In the genomic region with DNA sequence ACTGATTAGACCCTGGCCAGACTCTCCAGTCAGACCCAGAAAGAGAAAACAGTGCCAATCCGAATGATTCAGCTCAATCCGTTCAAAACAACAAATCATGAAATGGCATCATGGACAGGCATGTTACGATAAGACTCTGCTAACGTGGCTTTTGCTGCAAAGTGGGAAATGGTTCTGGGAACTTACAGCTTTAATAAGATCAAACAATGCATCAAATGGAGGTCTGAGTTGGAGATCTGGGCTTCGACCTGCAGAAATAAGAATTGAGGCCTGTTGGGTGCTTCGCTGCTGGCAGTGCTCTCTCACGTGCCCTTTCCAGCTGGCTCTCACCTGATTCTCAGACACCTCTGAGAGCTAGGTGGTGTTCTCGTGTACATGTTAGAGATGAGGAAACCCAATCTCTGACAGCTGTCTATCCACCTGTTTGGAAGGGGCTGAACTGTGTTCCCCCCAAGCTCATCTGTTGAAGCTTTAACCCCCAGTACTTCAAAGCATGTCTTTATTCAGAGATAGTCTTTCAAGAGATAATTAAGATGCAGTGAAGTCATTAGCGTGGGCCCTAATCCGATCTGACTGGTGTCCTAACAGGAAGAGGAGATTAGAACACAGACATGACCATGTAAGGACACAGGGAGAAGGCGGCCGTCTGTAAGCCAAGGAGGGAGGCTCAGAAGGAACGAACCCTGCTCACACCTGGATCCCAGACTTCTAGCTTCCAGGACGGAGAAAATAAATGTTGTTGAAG, we compare ENCODE assay signal across 18 cellular contexts. TPM values are rescaled to one million over a fixed set of nuclear protein-coding genes. Genes with fewer than 3 reads are reported as not detected.
DNase-seq lines count a peak whose midpoint lies in the region; ATAC-seq lines count a peak whose summit lies in the region.
"Had no signal": no experiment of that assay in that cellular context is flagged by ENCODE, and none has a peak within 500 bp of the region (broad histone marks: within the 10 kb centered on the region; RNA-seq: fewer than 3 reads in every experiment).

No MANE protein-coding gene starts in this region.

- H3K36me3 ChIP-seq in aorta (ENCODE audit: control insufficient read depth in 1 of 2, insufficient read depth in 2 of 2, low read length in 1 of 2) = no peaks in the 10 kb centered on the region
- no peaks in the 10 kb centered on the region for H3K36me3 ChIP-seq in CD8-positive, alpha-beta memory T cell (ENCODE audit: insufficient read depth, low read length)
- H3K36me3 ChIP-seq: ovary had no signal

- no peaks in the 10 kb centered on the region for H3K36me3 Mint-ChIP-seq in T-cell
- no peaks in the 10 kb centered on the region for H3K36me3 Mint-ChIP-seq in CD8-positive, alpha-beta memory T cell

- H3K27ac ChIP-seq in right cardiac atrium (ENCODE audit: low read length) = peak overlapping the region; percentile 19
- H3K27ac ChIP-seq in aorta (ENCODE audit: low read depth in 1 of 2, low read length in 2 of 2) = peak overlapping the region; percentile 99
- H3K27ac ChIP-seq in CD8-positive, alpha-beta memory T cell (ENCODE audit: low read depth, low read length) = no peak overlapping the region
- H3K27ac ChIP-seq: KMS-11, ovary had no signal

- intact Hi-C loops in right cardiac atrium (cut with DNase I) (no loop called here), Right ventricle myocardium superior (cut with DNase I) (no loop called here), aorta (cut with DNase I) (no loop called here)

- ATAC-seq in right cardiac atrium (peak; percentile 59 to 68), Right ventricle myocardium superior (ENCODE audit: poor library complexity) (no peak), aorta (ENCODE audit: low FRiP score) (peak; percentile 7), T-cell (replicated peaks in 1 of 4) (no peak)

- H3K4me3 Mint-ChIP-seq in T-cell = no peak overlapping the region
- no peak overlapping the region for H3K4me3 Mint-ChIP-seq in CD8-positive, alpha-beta memory T cell
- H3K4me3 Mint-ChIP-seq: B cell had no signal

- POLR2A ChIA-PET in T-cell (lab: Charles Lee) = no interaction called here
- POLR2A ChIA-PET in CD8-positive, alpha-beta memory T cell (lab: Charles Lee) = no interaction called here

- no peak overlapping the region for H3K4me3 ChIP-seq in right cardiac atrium (ENCODE audit: low read length)
- no peak overlapping the region for H3K4me3 ChIP-seq in aorta (ENCODE audit: low read length in 2 of 2)
- H3K4me3 ChIP-seq in CD8-positive, alpha-beta memory T cell (ENCODE audit: low read length) = no peak overlapping the region
- H3K4me3 ChIP-seq: ovary had no signal

- peaks cover 8 to 16% (median 9%) of the 10 kb centered on the region in 3 donors for H3K4me1 Mint-ChIP-seq in T-cell
- peaks cover 7 to 11% (median 10%) of the 10 kb centered on the region in 3 donors for H3K4me1 Mint-ChIP-seq in CD8-positive, alpha-beta memory T cell

- H3K4me1 ChIP-seq in right cardiac atrium (ENCODE audit: control insufficient read depth, insufficient read depth, low read length) = no peaks in the 10 kb centered on the region
- peaks cover 0 to 2% of the 10 kb centered on the region in 2 donors for H3K4me1 ChIP-seq in aorta (ENCODE audit: control insufficient read depth in 1 of 2, insufficient read depth in 2 of 2, low read length in 2 of 2)
- H3K4me1 ChIP-seq in CD8-positive, alpha-beta memory T cell (ENCODE audit: insufficient read depth, low read length) = no peaks in the 10 kb centered on the region

- H3K9me3 ChIP-seq in right cardiac atrium (ENCODE audit: control insufficient read depth, low read length) = no peaks in the 10 kb centered on the region
- no peaks in the 10 kb centered on the region for H3K9me3 ChIP-seq in aorta (ENCODE audit: control insufficient read depth, low read length)
- no peaks in the 10 kb centered on the region for H3K9me3 ChIP-seq in CD8-positive, alpha-beta memory T cell (ENCODE audit: low read length)
- H3K9me3 ChIP-seq: ovary had no signal

- H3K27me3 Mint-ChIP-seq in T-cell = no peaks in the 10 kb centered on the region
- peaks cover 0 to 1% of the 10 kb centered on the region in 2 donors for H3K27me3 Mint-ChIP-seq in CD8-positive, alpha-beta memory T cell

- CTCF ChIA-PET in T-cell (lab: Charles Lee) = no interaction called here
- CTCF ChIA-PET in CD8-positive, alpha-beta memory T cell (lab: Charles Lee) = interaction anchor here (0.9 kb wide), 1 partner anchor 9 kb away, joined by 3 read pairs; no protein-coding TSS in a partner anchor

- 73% methylated on average over 14 of the region's 14 CpGs for WGBS in right cardiac atrium
- 49 to 54% methylated on average over 14 of the region's 14 CpGs for WGBS in aorta, 2 donors

- H3K9me3 Mint-ChIP-seq in T-cell = no peaks in the 10 kb centered on the region
- no peaks in the 10 kb centered on the region for H3K9me3 Mint-ChIP-seq in CD8-positive, alpha-beta memory T cell

- DNase-seq in right cardiac atrium = no peak
- DNase-seq in Right ventricle myocardium superior = no peak
- DNase-seq in amniotic epithelial cell (ENCODE audit: low read depth) = peak; percentile 77
- peak; percentile 39 for DNase-seq in islet precursor cell
- no peak for DNase-seq in aorta
- DNase-seq in T-cell = no peak
- no peak for DNase-seq in CD8-positive, alpha-beta memory T cell
- DNase-seq in NOMO-1 (lab: John Stamatoyannopoulos, UW; ENCODE audit: unreplicated experiment in 2 of 2) = no peak
- DNase-seq: activated CD4-positive, alpha-beta T cell treated with anti-CD3 and anti-CD28 coated beads, Interleukin-2, amount 50 U/mL, for 1 hour; DMS53; effector CD8-positive, alpha-beta T cell; head of caudate nucleus; mammary epithelial cell; NCI-H146; ovary; T-helper 1 cell had no signal

- H3K27ac Mint-ChIP-seq in T-cell = no peak overlapping the region
- peak overlapping the region in 3 of 8 donors; percentile 17 to 31 (median 26) for H3K27ac Mint-ChIP-seq in CD8-positive, alpha-beta memory T cell
- H3K27ac Mint-ChIP-seq: B cell had no signal

- no peaks in the 10 kb centered on the region for H3K27me3 ChIP-seq in right cardiac atrium (ENCODE audit: control insufficient read depth, insufficient read depth)
- no peaks in the 10 kb centered on the region for H3K27me3 ChIP-seq in aorta (ENCODE audit: control insufficient read depth in 1 of 2, insufficient read depth in 2 of 2, low read length in 1 of 2)
- no peaks in the 10 kb centered on the region for H3K27me3 ChIP-seq in CD8-positive, alpha-beta memory T cell (ENCODE audit: insufficient read depth, low read length, poor library complexity, severe bottlenecking)
- H3K27me3 ChIP-seq: ovary had no signal

RNA-seq across cellular contexts. Expression of a gene that starts 45.5 kb away (rescaled TPM):
- total RNA-seq in right cardiac atrium (10 to 100 TPM; 40.4 to 76.3 (median 44.8) TPM), Right ventricle myocardium superior (37.2 TPM), aorta (100 to 1,000 TPM; 145 to 232 TPM), T-cell (10 to 100 TPM; 12.3 to 17.3 (median 16.5) TPM)
- polyA plus RNA-seq in right cardiac atrium (29.7 TPM), aorta (10 to 100 TPM; 40.2 to 76.8 TPM)
- total RNA-seq in CD8-positive, alpha-beta memory T cell = 10 to 100 TPM; 37.9 to 39.7 TPM
- polyA plus RNA-seq in CD8-positive, alpha-beta memory T cell = 9.7 TPM

Comparison
In these comparisons a context has a peak if more than half of its experiments do, and no peak if none do; other contexts are left out.
1. ATAC-seq: peak in right cardiac atrium (2 of 2) and aorta (single experiment); none in Right ventricle myocardium superior (single experiment) and T-cell (0 of 4).
2. DNase-seq: peak in amniotic epithelial cell (single experiment) and islet precursor cell (single experiment); none in right cardiac atrium (0 of 3), Right ventricle myocardium superior (single experiment), aorta (0 of 2), T-cell (0 of 34), CD8-positive, alpha-beta memory T cell (0 of 5) and NOMO-1 (0 of 2).